ENCODE assay signal across 8 cellular contexts in the genomic region with DNA sequence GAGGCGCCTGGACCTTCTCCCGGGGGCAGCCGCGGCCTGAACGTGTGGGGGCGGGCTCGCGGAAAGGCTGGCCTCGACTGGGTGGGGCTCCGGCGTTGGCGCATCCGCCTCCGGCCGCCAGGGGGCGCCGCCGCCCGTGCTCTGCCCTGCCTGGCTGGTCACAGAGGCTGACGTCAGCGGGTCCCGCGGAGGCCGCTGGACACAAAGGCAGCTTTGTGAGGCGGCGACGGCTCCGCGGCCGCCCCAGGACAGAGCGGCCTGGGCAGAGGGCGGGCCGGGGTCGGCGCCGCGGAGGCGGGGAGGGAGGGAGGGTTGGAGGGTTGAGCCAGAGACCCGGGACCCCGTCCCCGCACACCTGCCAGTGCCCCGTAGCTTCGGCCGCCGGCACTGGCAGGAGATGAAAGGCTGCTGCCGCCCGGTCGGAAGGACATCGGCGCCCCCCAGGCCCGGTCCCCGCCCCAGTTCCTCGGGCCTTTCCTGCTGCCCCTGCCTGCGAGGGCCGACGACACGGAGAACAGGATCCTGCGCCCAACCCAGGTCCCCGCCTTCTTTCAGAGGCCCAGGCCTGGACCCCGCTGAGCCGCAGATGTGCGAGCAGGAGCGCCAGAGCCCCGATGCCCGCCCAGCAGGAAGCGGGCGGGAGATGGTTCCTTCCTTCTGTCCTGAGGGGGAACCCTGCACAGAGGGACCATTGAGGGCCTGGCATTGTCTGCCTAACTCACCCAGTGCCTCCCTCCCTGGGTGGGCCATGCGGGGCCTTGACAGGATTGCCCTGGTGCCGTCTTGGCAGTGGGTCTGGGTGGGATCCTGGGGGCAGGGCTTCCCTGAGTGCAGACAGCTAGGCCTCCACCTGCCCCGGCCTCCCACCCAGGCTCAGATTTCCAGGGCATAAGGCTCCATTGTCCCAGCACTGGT. TPM values are rescaled to one million over a fixed set of nuclear protein-coding genes. Genes with fewer than 3 reads are reported as not detected.
DNase-seq lines count a peak whose midpoint lies in the region; ATAC-seq, FAIRE-seq and TF ChIP-seq lines count a peak whose summit lies in the region.

No MANE protein-coding gene starts in this region.

- peak overlapping the region; percentile 81 for H3K27ac Mint-ChIP-seq in activated naive CD8-positive, alpha-beta T cell treated with anti-CD3 and anti-CD28 coated beads for 36 hours

- peak overlapping the region; percentile 94 to 98 (median 96) for H3K27ac ChIP-seq in pancreas
- H3K27ac ChIP-seq in thyroid gland: peak overlapping the region; percentile 97 to 99 (median 99)

- intact Hi-C loops in head of caudate nucleus (cut with DNase I): no loop called here
- intact Hi-C loops in pancreas (cut with DNase I): no loop called here
- intact Hi-C loops in thyroid gland (cut with DNase I): no loop called here

- peak overlapping the region; percentile 76 for H3K4me3 Mint-ChIP-seq in activated naive CD8-positive, alpha-beta T cell treated with anti-CD3 and anti-CD28 coated beads for 36 hours

- H3K9me3 ChIP-seq in ES-I3 (ENCODE audit: control insufficient read depth, insufficient read depth, low read length) (no peaks in the 10 kb centered on the region), pancreas (no peaks in the 10 kb centered on the region), thyroid gland (no peaks in the 10 kb centered on the region)

- H3K27me3 Mint-ChIP-seq in activated naive CD8-positive, alpha-beta T cell treated with anti-CD3 and anti-CD28 coated beads for 36 hours: no peaks in the 10 kb centered on the region

- H3K4me1 Mint-ChIP-seq in activated naive CD8-positive, alpha-beta T cell treated with anti-CD3 and anti-CD28 coated beads for 36 hours: peaks cover 3% of the 10 kb centered on the region

- H3K27me3 ChIP-seq in pancreas (no peaks in the 10 kb centered on the region), thyroid gland (no peaks in the 10 kb centered on the region)

- no peak for FAIRE-seq in pancreas (lab: Jason Lieb, UNC)

- ATAC-seq in GM21619 (IDR thresholded peaks at IDR 0.05; ENCODE audit: unreplicated experiment): peak; percentile 77
- ATAC-seq in SK-N-SH treated with all-trans-retinoic acid at 6 μM for 48 hours: peak; percentile 76
- ATAC-seq in pancreas: peak; percentile 87 to 93 (median 91)

- TF ChIP-seq CTCF in pancreas (IDR thresholded peaks at IDR 0.05) (peak; percentile 98 to 99 (median 98)), thyroid gland (IDR thresholded peaks at IDR 0.05) (peak; percentile 66 to 99 (median 99))

- peaks cover 16% of the 10 kb centered on the region for H3K36me3 Mint-ChIP-seq in activated naive CD8-positive, alpha-beta T cell treated with anti-CD3 and anti-CD28 coated beads for 36 hours

- H3K4me3 ChIP-seq in pancreas (peak overlapping the region; percentile 32 to 54 (median 48)), thyroid gland (replicated peaks in 1 of 3) (peak overlapping the region in 2 of 3 donors; percentile 28 to 72)

- H3K4me1 ChIP-seq in ES-I3 (ENCODE audit: insufficient read depth, low read length) (peaks cover 22% of the 10 kb centered on the region), pancreas (peaks cover 0 to 26% (median 6%) of the 10 kb centered on the region in 3 donors), thyroid gland (peaks cover 36 to 45% of the 10 kb centered on the region in 2 donors)

- DNase-seq in Kasumi-1 (lab: John Stamatoyannopoulos, UW) (peak; percentile 71 to 78), head of caudate nucleus (peak; percentile 84 to 98 (median 94)), pancreas (peak; percentile 90 to 98 (median 96)), thyroid gland (peak; percentile 94)
- peak; percentile 92 for DNase-seq in activated naive CD8-positive, alpha-beta T cell treated with anti-CD3 and anti-CD28 coated beads for 36 hours

- TF ChIP-seq POLR2A in thyroid gland (IDR thresholded peaks at IDR 0.05): peak in 1 of 2 donors; percentile 85

- H3K36me3 ChIP-seq in ES-I3 (ENCODE audit: insufficient read depth, low read length): peaks cover 3% of the 10 kb centered on the region
- H3K36me3 ChIP-seq in pancreas: peaks cover 8 to 21% (median 9%) of the 10 kb centered on the region in 3 donors
- peaks cover 22 to 27% of the 10 kb centered on the region in 2 donors for H3K36me3 ChIP-seq in thyroid gland

- H3K9ac ChIP-seq in ES-I3 (ENCODE audit: low read depth, low read length): peak overlapping the region; percentile 56

- WGBS in pancreas, 2 donors: 1% methylated on average over 61 to 70 of the region's 70 CpGs
- 4 to 17% methylated on average over 1 to 14 of the region's 70 CpGs for WGBS in thyroid gland, 2 donors

- no peaks in the 10 kb centered on the region for H3K9me3 Mint-ChIP-seq in activated naive CD8-positive, alpha-beta T cell treated with anti-CD3 and anti-CD28 coated beads for 36 hours

TF ChIP-seq in SK-N-SH treated with all-trans-retinoic acid at 6 μM for 48 hours, 23 proteins besides CTCF, POLR2A, EP300 and RAD21 (continues in another document):
- TF ChIP-seq GLIS3 (CRISPR knock-in tag; IDR thresholded peaks at IDR 0.05) (no peak; the same call in none of the 2 replicates), BACH2 (CRISPR knock-in tag; IDR thresholded peaks at IDR 0.05; ENCODE audit: borderline replicate concordance) (no peak), ARNTL (CRISPR knock-in tag; IDR thresholded peaks at IDR 0.05; ENCODE audit: borderline replicate concordance, low read depth) (no peak), ESRRG (CRISPR knock-in tag; IDR thresholded peaks at IDR 0.05) (0 out of 2 replicates have a peak, but pooled peaks have one; percentile 17), SNAI2 (CRISPR knock-in tag; IDR thresholded peaks at IDR 0.05) (no peak), ZFP30 (CRISPR knock-in tag; IDR thresholded peaks at IDR 0.05) (no peak)
- TF ChIP-seq, protein P1, sequence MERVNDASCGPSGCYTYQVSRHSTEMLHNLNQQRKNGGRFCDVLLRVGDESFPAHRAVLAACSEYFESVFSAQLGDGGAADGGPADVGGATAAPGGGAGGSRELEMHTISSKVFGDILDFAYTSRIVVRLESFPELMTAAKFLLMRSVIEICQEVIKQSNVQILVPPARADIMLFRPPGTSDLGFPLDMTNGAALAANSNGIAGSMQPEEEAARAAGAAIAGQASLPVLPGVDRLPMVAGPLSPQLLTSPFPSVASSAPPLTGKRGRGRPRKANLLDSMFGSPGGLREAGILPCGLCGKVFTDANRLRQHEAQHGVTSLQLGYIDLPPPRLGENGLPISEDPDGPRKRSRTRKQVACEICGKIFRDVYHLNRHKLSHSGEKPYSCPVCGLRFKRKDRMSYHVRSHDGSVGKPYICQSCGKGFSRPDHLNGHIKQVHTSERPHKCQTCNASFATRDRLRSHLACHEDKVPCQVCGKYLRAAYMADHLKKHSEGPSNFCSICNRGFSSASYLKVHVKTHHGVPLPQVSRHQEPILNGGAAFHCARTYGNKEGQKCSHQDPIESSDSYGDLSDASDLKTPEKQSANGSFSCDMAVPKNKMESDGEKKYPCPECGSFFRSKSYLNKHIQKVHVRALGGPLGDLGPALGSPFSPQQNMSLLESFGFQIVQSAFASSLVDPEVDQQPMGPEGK (CRISPR knock-in tag; IDR thresholded peaks at IDR 0.05; ENCODE audit: borderline replicate concordance): 0 out of 2 replicates have a peak, but pooled peaks have one; percentile 59
- TF ChIP-seq, protein P2, sequence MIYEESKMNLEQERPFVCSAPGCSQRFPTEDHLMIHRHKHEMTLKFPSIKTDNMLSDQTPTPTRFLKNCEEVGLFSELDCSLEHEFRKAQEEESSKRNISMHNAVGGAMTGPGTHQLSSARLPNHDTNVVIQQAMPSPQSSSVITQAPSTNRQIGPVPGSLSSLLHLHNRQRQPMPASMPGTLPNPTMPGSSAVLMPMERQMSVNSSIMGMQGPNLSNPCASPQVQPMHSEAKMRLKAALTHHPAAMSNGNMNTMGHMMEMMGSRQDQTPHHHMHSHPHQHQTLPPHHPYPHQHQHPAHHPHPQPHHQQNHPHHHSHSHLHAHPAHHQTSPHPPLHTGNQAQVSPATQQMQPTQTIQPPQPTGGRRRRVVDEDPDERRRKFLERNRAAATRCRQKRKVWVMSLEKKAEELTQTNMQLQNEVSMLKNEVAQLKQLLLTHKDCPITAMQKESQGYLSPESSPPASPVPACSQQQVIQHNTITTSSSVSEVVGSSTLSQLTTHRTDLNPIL (CRISPR knock-in tag; IDR thresholded peaks at IDR 0.05; ENCODE audit: low read depth): no peak

RNA-seq across cellular contexts. Expression of gene SEMA3B, which starts 8.7 kb away (rescaled TPM):
- total RNA-seq in activated naive CD8-positive, alpha-beta T cell treated with anti-CD3 and anti-CD28 coated beads for 36 hours: 1 to 10 TPM; 1.2 to 1.6 TPM
- total RNA-seq in pancreas (10 to 100 TPM; 27.5 to 53.5 (median 33.2) TPM), thyroid gland (10 to 100 TPM; 21.0 to 31.0 (median 26.5) TPM)
- 100 to 1,000 TPM; 118 to 223 TPM for polyA plus RNA-seq in pancreas

RNA-seq across cellular contexts. Expression of gene LSMEM2, which starts 18.6 kb away (rescaled TPM):
- not detected for total RNA-seq in activated naive CD8-positive, alpha-beta T cell treated with anti-CD3 and anti-CD28 coated beads for 36 hours
- under 1 TPM in 1 of 6 donors, not detected in 5; 0.12 TPM for total RNA-seq in pancreas
- polyA plus RNA-seq in pancreas: 1 to 10 TPM in 1 of 2 donors, under 1 TPM in 1; 0.15 to 2.1 TPM
- total RNA-seq in thyroid gland: not detected

RNA-seq across cellular contexts. Expression of gene GNAI2, which starts 24.3 kb away (rescaled TPM):
- total RNA-seq in activated naive CD8-positive, alpha-beta T cell treated with anti-CD3 and anti-CD28 coated beads for 36 hours: 100 to 1,000 TPM; 211 to 217 TPM
- total RNA-seq in pancreas (100 to 1,000 TPM in 1 of 6 donors, 10 to 100 TPM in 5; 26.9 to 104 (median 42.9) TPM), thyroid gland (100 to 1,000 TPM; 111 to 171 (median 142) TPM)
- 10 to 100 TPM; 54.1 to 97.6 TPM for polyA plus RNA-seq in pancreas

RNA-seq across cellular contexts. Expression of gene IFRD2, which starts 31.9 kb away (rescaled TPM):
- 100 to 1,000 TPM; 177 to 182 TPM for total RNA-seq in activated naive CD8-positive, alpha-beta T cell treated with anti-CD3 and anti-CD28 coated beads for 36 hours
- 10 to 100 TPM; 47.1 to 81.6 (median 55.1) TPM for total RNA-seq in pancreas
- polyA plus RNA-seq in pancreas: 100 to 1,000 TPM; 101 to 117 TPM
- 10 to 100 TPM; 63.9 to 96.5 (median 88.4) TPM for total RNA-seq in thyroid gland

RNA-seq across cellular contexts. Expression of gene HYAL3, which starts 38.9 kb away (rescaled TPM):
- total RNA-seq in activated naive CD8-positive, alpha-beta T cell treated with anti-CD3 and anti-CD28 coated beads for 36 hours: 1 to 10 TPM; 6.0 to 6.8 TPM
- total RNA-seq in pancreas (1 to 10 TPM in 1 of 6 donors, under 1 TPM in 5; 0.46 to 1.3 (median 0.65) TPM), thyroid gland (1 to 10 TPM; 2.7 to 6.7 (median 3.8) TPM)
- polyA plus RNA-seq in pancreas: 1 to 10 TPM; 1.6 to 2.1 TPM

Comparison
In these comparisons a context has a peak if more than half of its experiments do, and no peak if none do; other contexts are left out.
1. Peak in every context shown above with its lines: DNase-seq, ATAC-seq, H3K4me3 ChIP-seq and H3K27ac ChIP-seq.
2. RNA of gene SEMA3B, which starts 8.7 kb away (total RNA-seq): 27.5 to 53.5 TPM in pancreas and 21.0 to 31.0 TPM in thyroid gland; 1.2 to 1.6 TPM in activated naive CD8-positive, alpha-beta T cell treated with anti-CD3 and anti-CD28 coated beads for 36 hours; every median in the first group is over 4 times any median in the second.